11 cellular contexts compared by ENCODE assay signal in the genomic region with DNA sequence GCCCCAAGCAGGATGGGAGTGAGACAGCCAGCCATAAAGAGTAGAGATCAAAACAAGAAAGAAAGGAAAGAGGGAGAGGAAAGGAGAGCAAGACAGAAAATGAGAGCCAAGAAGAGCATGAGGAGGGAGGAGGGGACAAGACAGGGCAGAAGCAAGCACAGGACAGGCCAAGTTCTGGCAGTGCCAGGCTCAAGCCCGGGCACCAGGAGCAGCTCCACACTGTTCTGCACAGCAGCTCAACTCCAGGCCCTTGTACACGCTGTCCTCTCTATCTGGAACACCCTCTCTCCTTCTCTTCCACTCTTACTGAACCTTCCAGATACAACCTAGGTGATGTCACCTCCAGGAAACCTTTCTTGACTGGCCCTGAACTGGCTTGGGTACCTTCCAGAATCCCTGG. TPM values are rescaled to one million over a fixed set of nuclear protein-coding genes. Genes with fewer than 3 reads are reported as not detected.
A peak's percentile ranks its signal among the peaks of the same experiment; 100 is the strongest.
DNase-seq lines count a peak whose midpoint lies in the region; ATAC-seq and TF ChIP-seq lines count a peak whose summit lies in the region.
"Had no signal": no experiment of that assay in that cellular context is flagged by ENCODE, and none has a peak within 500 bp of the region (broad histone marks: within the 10 kb centered on the region; RNA-seq: fewer than 3 reads in every experiment).

No MANE protein-coding gene starts in this region.

- H3K4me2 ChIP-seq in mammary epithelial cell (ENCODE audit: insufficient read depth, low read depth, low read length): peak overlapping the region; percentile 29

- H3K27me3 ChIP-seq in heart right ventricle (no peaks in the 10 kb centered on the region), mammary epithelial cell (ENCODE audit: insufficient read depth, low read length) (no peaks in the 10 kb centered on the region), upper lobe of right lung (no peaks in the 10 kb centered on the region)

- H3K27me3 Mint-ChIP-seq in mesothelial cell of epicardium (ENCODE audit: low read depth): no peaks in the 10 kb centered on the region

- CTCF ChIA-PET in mammary epithelial cell (lab: Charles Lee; ENCODE audit: low non-redundant PET): no interaction called here

- dilution Hi-C loops in mammary epithelial cell (cut with HindIII; ENCODE audit: low sequenced_read_pairs): no loop called here

- H3K9ac ChIP-seq in mammary epithelial cell (ENCODE audit: insufficient read depth, low read length): no peak overlapping the region

- in situ Hi-C loops in mammary epithelial cell (cut with MboI; ENCODE audit: low sequenced_read_pairs in 2 of 2): no loop called here

- H2AFZ ChIP-seq in mammary epithelial cell (ENCODE audit: low read depth, low read length): no peak overlapping the region

- WGBS in heart right ventricle, 2 donors: 62 to 80% methylated on average over 2 of the region's 2 CpGs
- WGBS in mammary epithelial cell (ENCODE audit: low coverage, missing lambda C conversion rate): no CpG with 5 or more reads among the region's 2 CpGs

- no peaks in the 10 kb centered on the region for H3K9me3 Mint-ChIP-seq in mesothelial cell of epicardium
- H3K9me3 Mint-ChIP-seq: CD8-positive, alpha-beta T cell had no signal

- H4K20me1 ChIP-seq in mammary epithelial cell (ENCODE audit: insufficient read depth, low read length): no peaks in the 10 kb centered on the region

- intact Hi-C loops in heart right ventricle (cut with DNase I) (no loop called here), Right ventricle myocardium superior (cut with DNase I) (no loop called here), mammary epithelial cell (cut with micrococcal nuclease) (no loop called here), upper lobe of right lung (cut with DNase I) (no loop called here)

- TF ChIP-seq CTCF in heart right ventricle (IDR thresholded peaks at IDR 0.05) (no peak), mammary epithelial cell (conservative IDR thresholded peaks at IDR 0.05 in 1 of 2, IDR thresholded peaks at IDR 0.05 in 1 of 2; ENCODE audit: extremely low read depth in 1 of 2, insufficient read depth in 1 of 2, low read depth in 1 of 2, low read length in 2 of 2) (no peak), mesothelial cell of epicardium (IDR thresholded peaks at IDR 0.05; ENCODE audit: unreplicated experiment) (no peak), upper lobe of right lung (IDR thresholded peaks at IDR 0.05) (no peak)

- H3K4me3 Mint-ChIP-seq in mesothelial cell of epicardium: peak overlapping the region; percentile 13

- DNase-seq in heart right ventricle (no peak), Right ventricle myocardium superior (no peak), mammary epithelial cell (no peak), mesothelial cell of epicardium (ENCODE audit: low spot score in 2 of 2, unreplicated experiment in 2 of 2) (no peak), upper lobe of right lung (no peak), SIG-M5 (lab: John Stamatoyannopoulos, UW) (no peak), activated gamma-delta T cell (lab: John Stamatoyannopoulos, UW) (no peak)
- DNase-seq in stimulated activated CD4-positive, alpha-beta T cell treated with anti-CD3 and anti-CD28 coated beads, Interleukin-4, amount 100 ng/mL, for 24 hours: no peak
- DNase-seq: activated naive CD4-positive, alpha-beta T cell treated with Interleukin-2 at 50 U/mL for 16 hours; CD8-positive, alpha-beta T cell; NCI-H1417 treated with DMSO at 0.1 percent for 48 hours had no signal

- H3K36me3 Mint-ChIP-seq in mesothelial cell of epicardium: no peaks in the 10 kb centered on the region

- peaks cover 71% of the 10 kb centered on the region for H3K4me1 Mint-ChIP-seq in mesothelial cell of epicardium

- H3K27ac Mint-ChIP-seq in mesothelial cell of epicardium: peak overlapping the region; percentile 82

- H3K4me1 ChIP-seq in heart right ventricle (peaks cover 39 to 99% (median 71%) of the 10 kb centered on the region in 9 donors), mammary epithelial cell (ENCODE audit: insufficient read depth, low read length) (peaks cover 84% of the 10 kb centered on the region), upper lobe of right lung (peaks cover 76% of the 10 kb centered on the region)

- H3K27ac ChIP-seq in heart right ventricle: peak overlapping the region in 7 of 10 donors; percentile 3 to 41 (median 26)
- H3K27ac ChIP-seq in mammary epithelial cell (ENCODE audit: insufficient read depth, low read depth, low read length): peak overlapping the region; percentile 23
- peak overlapping the region; percentile 64 for H3K27ac ChIP-seq in upper lobe of right lung

- H3K79me2 ChIP-seq in mammary epithelial cell (ENCODE audit: insufficient read depth, low read length): peaks cover 98% of the 10 kb centered on the region

- H3K9me3 ChIP-seq in heart right ventricle (no peaks in the 10 kb centered on the region), mammary epithelial cell (replicated peaks; ENCODE audit: insufficient read depth, low read length) (no peaks in the 10 kb centered on the region), upper lobe of right lung (no peaks in the 10 kb centered on the region)

- BruUV-seq in mammary epithelial cell (replicated peaks; lab: Mats Ljungman, UMichigan): no TSS peak

- no peak for ATAC-seq in heart right ventricle
- no peak for ATAC-seq in Right ventricle myocardium superior (ENCODE audit: poor library complexity)
- ATAC-seq in upper lobe of right lung: peak; percentile 45
- ATAC-seq: CD8-positive, alpha-beta T cell had no signal

- peaks cover 0 to 8% (median 0%) of the 10 kb centered on the region in 9 donors for H3K36me3 ChIP-seq in heart right ventricle
- H3K36me3 ChIP-seq in mammary epithelial cell (ENCODE audit: insufficient read depth, low read length): no peaks in the 10 kb centered on the region
- no peaks in the 10 kb centered on the region for H3K36me3 ChIP-seq in upper lobe of right lung

- H3K4me3 ChIP-seq in heart right ventricle (no peak overlapping the region), mammary epithelial cell (replicated peaks in 1 of 3; ENCODE audit: insufficient read depth in 1 of 3, low read depth in 2 of 3, low read length in 3 of 3) (no peak overlapping the region), upper lobe of right lung (no peak overlapping the region)

RNA-seq across cellular contexts. Expression of a gene that starts 11.7 kb away (rescaled TPM):
- total RNA-seq in heart right ventricle (1 to 10 TPM; 3.2 to 8.2 (median 4.7) TPM), Right ventricle myocardium superior (4.4 TPM), mammary epithelial cell (100 to 1,000 TPM in 1 of 2 donors, 10 to 100 TPM in 1; 94.8 to 304 TPM), mesothelial cell of epicardium (7.8 to 10.4 TPM (median 9.1 TPM) in 3 replicates), upper lobe of right lung (15.4 TPM)
- polyA plus RNA-seq in heart right ventricle (1 to 10 TPM; 2.2 to 2.3 TPM), mammary epithelial cell (66.9 TPM)
- polyA minus RNA-seq in mammary epithelial cell: 116 TPM

RNA-seq across cellular contexts. Expression of a gene that starts 42.5 kb away (rescaled TPM):
- total RNA-seq in heart right ventricle (10 to 100 TPM; 18.5 to 60.8 (median 44.7) TPM), Right ventricle myocardium superior (29.3 TPM), mammary epithelial cell (10 to 100 TPM; 24.0 to 41.4 TPM), mesothelial cell of epicardium (10.7 to 11.5 TPM (median 11.5 TPM) in 3 replicates), upper lobe of right lung (11.8 TPM)
- polyA plus RNA-seq in heart right ventricle (10 to 100 TPM; 12.7 to 24.0 TPM), mammary epithelial cell (35.3 TPM)
- 24.8 TPM for polyA minus RNA-seq in mammary epithelial cell
